21 cellular contexts compared by ENCODE assay signal in the genomic region with DNA sequence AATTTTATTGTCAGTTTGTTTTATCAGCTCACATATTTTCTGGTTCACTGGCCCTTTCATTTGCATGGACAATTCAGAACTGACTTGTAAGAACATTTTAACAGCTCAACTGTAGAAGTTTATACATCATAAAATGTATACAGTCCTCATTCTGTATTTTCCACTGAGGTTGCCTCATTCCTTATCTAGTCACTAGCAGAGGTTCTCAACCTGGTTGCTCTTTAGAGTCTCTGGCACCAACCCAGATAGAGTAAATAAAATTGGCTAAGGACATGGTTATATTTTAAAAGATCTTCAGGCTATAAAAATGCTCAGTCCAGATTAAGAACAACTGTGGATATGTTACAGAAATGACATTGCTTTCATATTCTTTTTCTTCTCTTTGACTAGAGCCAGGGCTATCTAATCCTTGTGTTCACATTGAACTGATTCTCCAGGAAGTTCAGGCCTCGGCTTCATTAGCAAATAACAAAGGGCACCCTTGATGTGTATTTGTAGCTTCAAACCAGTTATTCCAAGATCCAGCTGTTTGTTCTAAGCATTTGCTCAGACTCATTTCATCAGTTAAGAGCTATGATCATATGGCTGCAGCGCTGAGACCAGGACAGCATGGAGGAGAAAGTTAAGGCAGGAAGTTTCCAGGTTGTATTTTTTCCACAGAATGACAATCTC.
A peak's percentile ranks its signal among the peaks of the same experiment; 100 is the strongest.
DNase-seq lines count a peak whose midpoint lies in the region; ATAC-seq, FAIRE-seq and TF ChIP-seq lines count a peak whose summit lies in the region.
"Had no signal": no experiment of that assay in that cellular context is flagged by ENCODE, and none has a peak within 500 bp of the region (broad histone marks: within the 10 kb centered on the region; RNA-seq: fewer than 3 reads in every experiment).

No MANE protein-coding gene starts in this region.

- H3K9me3 ChIP-seq in hepatocyte (ENCODE audit: low read depth), result no peaks in the 10 kb centered on the region
- H3K9me3 ChIP-seq in neural progenitor cell (ENCODE audit: low read depth), result no peaks in the 10 kb centered on the region
- H3K9me3 ChIP-seq: BE2C had no signal

- no peaks in the 10 kb centered on the region for H3K9me2 ChIP-seq in hepatocyte (replicated peaks; ENCODE audit: insufficient read depth)

- H3K4me2 ChIP-seq in hepatocyte (peak overlapping the region; percentile 31), neural progenitor cell (no peak overlapping the region)

- H3F3A ChIP-seq in neural progenitor cell (ENCODE audit: low read depth), result peaks cover 4% of the 10 kb centered on the region

- H3K27me3 ChIP-seq in hepatocyte (no peaks in the 10 kb centered on the region), neural progenitor cell (no peaks in the 10 kb centered on the region)
- H3K27me3 ChIP-seq: BE2C had no signal

- peak overlapping the region; percentile 81 for H3K27ac Mint-ChIP-seq in neural progenitor cell
- H3K27ac Mint-ChIP-seq: CD8-positive, alpha-beta memory T cell had no signal

- H3K4me3 ChIP-seq in hepatocyte (no peak overlapping the region), neural progenitor cell (no peak overlapping the region)

- H4K20me1 ChIP-seq in hepatocyte (ENCODE audit: insufficient read depth, poor library complexity, severe bottlenecking) (no peaks in the 10 kb centered on the region), neural progenitor cell (ENCODE audit: low read depth) (no peaks in the 10 kb centered on the region)

- peak overlapping the region; percentile 71 for H3K27ac ChIP-seq in hepatocyte
- no peak overlapping the region for H3K27ac ChIP-seq in neural progenitor cell

- H3K4me3 Mint-ChIP-seq in neural progenitor cell, result no peak overlapping the region
- H3K4me3 Mint-ChIP-seq: CD8-positive, alpha-beta memory T cell had no signal

- H3K36me3 Mint-ChIP-seq in neural progenitor cell, result no peaks in the 10 kb centered on the region
- H3K36me3 Mint-ChIP-seq: CD8-positive, alpha-beta memory T cell had no signal

- H3K4me1 ChIP-seq in hepatocyte (ENCODE audit: insufficient read depth), result peaks cover 12% of the 10 kb centered on the region
- peaks cover 26% of the 10 kb centered on the region for H3K4me1 ChIP-seq in neural progenitor cell
- H3K4me1 ChIP-seq: BE2C had no signal

- peak; percentile 33 for DNase-seq in COLO829 (ENCODE audit: low spot score)
- DNase-seq in DMS53 treated with DMSO at 0.1 percent for 48 hours (lab: John Stamatoyannopoulos, UW; ENCODE audit: unreplicated experiment), result peak; percentile 74
- DNase-seq in hepatocyte (ENCODE audit: low spot score), result peak; percentile 44
- no peak for DNase-seq in neural progenitor cell (ENCODE audit: low spot score)
- no peak for DNase-seq in RCC 7860 (ENCODE audit: low spot score)
- no peak for DNase-seq in NCI-H1436 (lab: John Stamatoyannopoulos, UW)
- no peak for DNase-seq in GOT3 (lab: John Stamatoyannopoulos, UW)
- DNase-seq: BE2C; CD8-positive, alpha-beta memory T cell; DMS 273 treated with DMSO at 0.1 percent for 48 hours; MM.1S; NCI-H1092 treated with DMSO at 0.1 percent for 48 hours; NCI-H1930; NCI-H2171 treated with DMSO at 0.1 percent for 48 hours; NCI-H524; NK-92 treated with Interleukin-12 subunit alpha and Interleukin-12 subunit beta, amount 100 ng/mL, for 24 hours; OCI-M1; RPMI8226; SIG-M5 had no signal

- H3K9ac ChIP-seq in neural progenitor cell, result no peak overlapping the region

- TF ChIP-seq CTCF in hepatocyte (IDR thresholded peaks at IDR 0.05; ENCODE audit: poor library complexity) (no peak), neural progenitor cell (IDR thresholded peaks at IDR 0.05) (no peak)

- ATAC-seq in HG03571 (IDR thresholded peaks at IDR 0.05; ENCODE audit: unreplicated experiment), result no peak

- H3K9me3 Mint-ChIP-seq in neural progenitor cell, result peaks cover 5% of the 10 kb centered on the region

- H3K79me2 ChIP-seq in hepatocyte, result no peaks in the 10 kb centered on the region
- no peaks in the 10 kb centered on the region for H3K79me2 ChIP-seq in neural progenitor cell (ENCODE audit: low read depth)

- 43% methylated on average over 2 of the region's 2 CpGs for WGBS in hepatocyte (ENCODE audit: low lambda C conversion rate, missing lambda C conversion rate)

- H3K36me3 ChIP-seq in hepatocyte (replicated peaks; ENCODE audit: insufficient read depth, low read depth) (no peaks in the 10 kb centered on the region), neural progenitor cell (no peaks in the 10 kb centered on the region)
- H3K36me3 ChIP-seq: BE2C had no signal

- no peak for FAIRE-seq in RCC 7860 (lab: Jason Lieb, UNC)
- FAIRE-seq: H54 had no signal

- peaks cover 49% of the 10 kb centered on the region for H3K4me1 Mint-ChIP-seq in neural progenitor cell
- H3K4me1 Mint-ChIP-seq: CD8-positive, alpha-beta memory T cell had no signal

- no peaks in the 10 kb centered on the region for H3K27me3 Mint-ChIP-seq in neural progenitor cell (ENCODE audit: insufficient read depth, low read depth)

- H2AFZ ChIP-seq in hepatocyte (no peak overlapping the region), neural progenitor cell (replicated peaks) (no peak overlapping the region)

Comparison
In these comparisons a context has a peak if more than half of its experiments do, and no peak if none do; other contexts are left out.
1. DNase-seq: peak in COLO829 (single experiment), DMS53 treated with DMSO at 0.1 percent for 48 hours (single experiment) and hepatocyte (single experiment); none in neural progenitor cell (single experiment), RCC 7860 (single experiment), NCI-H1436 (single experiment) and GOT3 (single experiment).